Comparison of ENCODE assay signal across 13 cellular contexts in genomic region chr20:4195499-4195898, GRCh38. TPM values are rescaled to one million over a fixed set of nuclear protein-coding genes. Genes with fewer than 3 reads are reported as not detected.
DNase-seq lines count a peak whose midpoint lies in the region; ATAC-seq and TF ChIP-seq lines count a peak whose summit lies in the region.
"Had no signal": no experiment of that assay in that cellular context is flagged by ENCODE, and none has a peak within 500 bp of the region (broad histone marks: within the 10 kb centered on the region; RNA-seq: fewer than 3 reads in every experiment).

No MANE protein-coding gene starts in this region.

- H3K4me1 Mint-ChIP-seq in progenitor cell of endocrine pancreas (ENCODE audit: low read depth), result peaks cover 9% of the 10 kb centered on the region

- H3K9me3 Mint-ChIP-seq in progenitor cell of endocrine pancreas (ENCODE audit: low read depth), result no peaks in the 10 kb centered on the region

- H3K27me3 Mint-ChIP-seq in progenitor cell of endocrine pancreas, result peaks cover 3% of the 10 kb centered on the region

- no peaks in the 10 kb centered on the region for H3K36me3 Mint-ChIP-seq in progenitor cell of endocrine pancreas (ENCODE audit: insufficient read depth)

- no peak overlapping the region for H3K4me3 ChIP-seq in fibroblast of the aortic adventitia (ENCODE audit: low read depth, low read length)

- no peak for ATAC-seq in HG02973 (IDR thresholded peaks at IDR 0.05; ENCODE audit: unreplicated experiment)

- DNase-seq in DMS 273 (lab: John Stamatoyannopoulos, UW; ENCODE audit: unreplicated experiment), result peak; percentile 65
- no peak for DNase-seq in DMS 273 treated with DMSO at 0.1 percent for 48 hours (lab: John Stamatoyannopoulos, UW)
- peak; percentile 28 for DNase-seq in RPMI7951 (ENCODE audit: low read depth)
- DNase-seq in fibroblast of the aortic adventitia (ENCODE audit: low read depth), result peak; percentile 14
- no peak for DNase-seq in progenitor cell of endocrine pancreas (ENCODE audit: low spot score, unreplicated experiment)
- no peak for DNase-seq in T1000 (lab: John Stamatoyannopoulos, UW)
- DNase-seq in putamen (ENCODE audit: low spot score), result no peak
- DNase-seq: 8988T; activated CD4-positive, alpha-beta T cell treated with anti-CD3 and anti-CD28 coated beads, Interleukin-2, amount 50 U/mL, for 4 hours; effector memory CD4-positive, alpha-beta T cell; NCI-H2081; stimulated activated CD8-positive, alpha-beta memory T cell treated with anti-CD3 and anti-CD28 coated beads, Interleukin-4, amount 100 ng/mL, for 48 hours had no signal

- H3K4me3 Mint-ChIP-seq in progenitor cell of endocrine pancreas (ENCODE audit: low read depth), result no peak overlapping the region

- H3K27ac Mint-ChIP-seq in progenitor cell of endocrine pancreas, result no peak overlapping the region

- TF ChIP-seq CTCF in fibroblast of the aortic adventitia (IDR thresholded peaks at IDR 0.05; ENCODE audit: insufficient read depth, low read length), result peak; percentile 48
- TF ChIP-seq CTCF in progenitor cell of endocrine pancreas (IDR thresholded peaks at IDR 0.05; ENCODE audit: unreplicated experiment), result peak; percentile 55

RNA-seq across cellular contexts. Expression of gene SMOX, which starts 46.9 kb away (rescaled TPM):
- 28.5 and 40.3 TPM in 2 replicates for total RNA-seq in RPMI7951 (2014; rRNA removed; shearing (Covaris generic))
- 7.4 and 7.8 TPM in 2 replicates for total RNA-seq in fibroblast of the aortic adventitia (ENCODE audit: low replicate concordance)
- 23.5 and 26.8 TPM in 2 replicates for total RNA-seq in progenitor cell of endocrine pancreas

RNA-seq across cellular contexts. Expression of gene ADRA1D, which starts 53.6 kb away (rescaled TPM):
- 3.0 and 3.4 TPM in 2 replicates for total RNA-seq in RPMI7951 (2014; rRNA removed; shearing (Covaris generic))
- total RNA-seq in fibroblast of the aortic adventitia (ENCODE audit: low replicate concordance), result 0.09 and 0.49 TPM in 2 replicates
- 0.11 TPM in 1 of 2 replicates, not detected in the other for total RNA-seq in progenitor cell of endocrine pancreas

Comparison
In these comparisons a context has a peak if more than half of its experiments do, and no peak if none do; other contexts are left out.
1. DNase-seq: peak in DMS 273 (single experiment), RPMI7951 (single experiment) and fibroblast of the aortic adventitia (single experiment); none in DMS 273 treated with DMSO at 0.1 percent for 48 hours (single experiment), progenitor cell of endocrine pancreas (single experiment), T1000 (single experiment) and putamen (single experiment).